ENCODE assay signal across 10 cellular contexts in genomic region chr16:46885960-46886763, GRCh38. TPM values are rescaled to one million over a fixed set of nuclear protein-coding genes. Genes with fewer than 3 reads are reported as not detected.
DNase-seq lines count a peak whose midpoint lies in the region; ATAC-seq and TF ChIP-seq lines count a peak whose summit lies in the region.
"Had no signal": no experiment of that assay in that cellular context is flagged by ENCODE, and none has a peak within 500 bp of the region (broad histone marks: within the 10 kb centered on the region; RNA-seq: fewer than 3 reads in every experiment).

No MANE protein-coding gene starts in this region.

- CTCF ChIA-PET in SK-N-SH (lab: Yijun Ruan, JAX) = interaction anchor here (1.0 to 6.2 kb wide), 6 partner anchors 23 to 213 kb away, joined by 3 to 35 read pairs (median 5); no protein-coding TSS in a partner anchor

- POLR2A ChIA-PET in SK-N-SH (lab: Yijun Ruan, JAX) = interaction anchor here (0.6 to 1.0 kb wide), 3 partner anchors 10 to 239 kb away, joined by 3 read pairs; no protein-coding TSS in a partner anchor

- 69% methylated on average over 12 of the region's 12 CpGs for WGBS in SK-N-SH (ENCODE audit: low lambda C conversion rate)

- H3K4me1 ChIP-seq in SK-N-SH (ENCODE audit: control insufficient read depth in 1 of 2, insufficient read depth in 2 of 2, low read depth in 1 of 2, low read length in 1 of 2) (peaks cover 11 to 36% of the 10 kb centered on the region in 2 experiments; a peak in 2 of 4 replicates), subcutaneous abdominal adipose tissue (ENCODE audit: control insufficient read depth in 5 of 5, insufficient read depth in 5 of 5, low read length in 5 of 5) (peaks cover 0 to 82% (median 68%) of the 10 kb centered on the region in 5 donors)

- ATAC-seq in SK-N-SH treated with all-trans-retinoic acid at 6 μM for 48 hours (no peak), HG03342 (IDR thresholded peaks at IDR 0.05; ENCODE audit: unreplicated experiment) (no peak)

- H3K4me2 ChIP-seq in SK-N-SH = peak overlapping the region; percentile 94

- TF ChIP-seq RAD21 in SK-N-SH (IDR thresholded peaks at IDR 0.05; ENCODE audit: low read length) = no peak

- H3K27ac ChIP-seq in SK-N-SH (ENCODE audit: low read depth in 2 of 2, low read length in 1 of 2) (no peak overlapping the region; a peak in 1 of 4 replicates), subcutaneous abdominal adipose tissue (ENCODE audit: low read depth, low read length) (peak overlapping the region; percentile 94)

- no peaks in the 10 kb centered on the region for H4K20me1 ChIP-seq in SK-N-SH (ENCODE audit: insufficient read depth)

- in situ Hi-C loops in astrocyte of the cerebellum (cut with HindIII; ENCODE audit: low sequenced_read_pairs) = no loop called here

- TF ChIP-seq CTCF in SK-N-SH (IDR thresholded peaks at IDR 0.05) = no peak
- TF ChIP-seq CTCF in astrocyte of the cerebellum (IDR thresholded peaks at IDR 0.05; ENCODE audit: low read depth, low read length, missing control alignments) = no peak

- H3K4me3 ChIP-seq in SK-N-SH (ENCODE audit: low read depth in 2 of 2, low read length in 1 of 2) (peak overlapping the region in 1 of 2 experiments; percentile 84), astrocyte of the cerebellum (ENCODE audit: low read depth, low read length) (peak overlapping the region; percentile 80), subcutaneous abdominal adipose tissue (ENCODE audit: low read depth in 1 of 5, low read length in 5 of 5) (peak overlapping the region in 3 of 5 donors; percentile 28 to 96 (median 51))

- H3K9ac ChIP-seq in SK-N-SH (no peak overlapping the region; the same call in 1 of the 2 replicates), subcutaneous abdominal adipose tissue (ENCODE audit: low read length in 5 of 5) (peak overlapping the region in 4 of 5 donors; percentile 15 to 89 (median 64))

- H3K9me2 ChIP-seq in SK-N-SH = no peaks in the 10 kb centered on the region

- H3K27me3 ChIP-seq in SK-N-SH (ENCODE audit: insufficient read depth) (no peaks in the 10 kb centered on the region), subcutaneous abdominal adipose tissue (ENCODE audit: control insufficient read depth in 5 of 5, insufficient read depth in 4 of 5, low read length in 5 of 5) (no peaks in the 10 kb centered on the region)

- TF ChIP-seq EP300 in SK-N-SH (IDR thresholded peaks at IDR 0.05; ENCODE audit: borderline replicate concordance in 1 of 2, low read depth in 1 of 2, low read length in 1 of 2) = no peak

- no peak overlapping the region for H2AFZ ChIP-seq in SK-N-SH (ENCODE audit: low read depth)

- H3F3A ChIP-seq in SK-N-SH (replicated peaks; ENCODE audit: insufficient read depth) = no peaks in the 10 kb centered on the region

- peaks cover 55% of the 10 kb centered on the region for H3K79me2 ChIP-seq in SK-N-SH (ENCODE audit: insufficient read depth)

- H3K36me3 ChIP-seq in SK-N-SH (replicated peaks in 1 of 2; ENCODE audit: control insufficient read depth in 1 of 2, insufficient read depth in 2 of 2, low read length in 1 of 2) (peaks cover 0 to 3% of the 10 kb centered on the region in 2 experiments), subcutaneous abdominal adipose tissue (ENCODE audit: control insufficient read depth in 5 of 5, insufficient read depth in 5 of 5, low read length in 5 of 5) (no peaks in the 10 kb centered on the region)

- no peaks in the 10 kb centered on the region for H3K9me3 ChIP-seq in SK-N-SH
- H3K9me3 ChIP-seq in subcutaneous abdominal adipose tissue (ENCODE audit: control insufficient read depth in 5 of 5, low read length in 5 of 5) = no peaks in the 10 kb centered on the region

- DNase-seq in SK-N-SH (peak; percentile 41), astrocyte of the cerebellum (ENCODE audit: low read depth) (peak; percentile 24), iris pigment epithelial cell (ENCODE audit: low read depth) (peak; percentile 36), NCI-H1105 (lab: John Stamatoyannopoulos, UW) (no peak)
- no peak for DNase-seq in activated effector memory CD4-positive, alpha-beta T cell treated with Interleukin-2 at 50 U/mL for 16 hours
- DNase-seq: AML-193, NCI-H774 had no signal

TF ChIP-seq in SK-N-SH, 30 proteins besides CTCF, POLR2A, EP300 and RAD21:
- TF ChIP-seq EZH2phosphoT487 (IDR thresholded peaks at IDR 0.05; ENCODE audit: borderline replicate concordance, low read depth) = no peak
- no peak for TF ChIP-seq ELF1 (IDR thresholded peaks at IDR 0.05)
- TF ChIP-seq TCF12 (IDR thresholded peaks at IDR 0.05) = no peak
- no peak for TF ChIP-seq TEAD4 (IDR thresholded peaks at IDR 0.05; ENCODE audit: borderline replicate concordance, insufficient read depth)
- TF ChIP-seq, protein P1, sequence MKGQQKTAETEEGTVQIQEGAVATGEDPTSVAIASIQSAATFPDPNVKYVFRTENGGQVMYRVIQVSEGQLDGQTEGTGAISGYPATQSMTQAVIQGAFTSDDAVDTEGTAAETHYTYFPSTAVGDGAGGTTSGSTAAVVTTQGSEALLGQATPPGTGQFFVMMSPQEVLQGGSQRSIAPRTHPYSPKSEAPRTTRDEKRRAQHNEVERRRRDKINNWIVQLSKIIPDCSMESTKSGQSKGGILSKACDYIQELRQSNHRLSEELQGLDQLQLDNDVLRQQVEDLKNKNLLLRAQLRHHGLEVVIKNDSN (IDR thresholded peaks at IDR 0.05; ENCODE audit: borderline replicate concordance, low read depth) = no peak
- TF ChIP-seq IRF3 (IDR thresholded peaks at IDR 0.05; ENCODE audit: low read depth, low read length) = no peak
- TF ChIP-seq CHD2 (IDR thresholded peaks at IDR 0.05; ENCODE audit: low read length, partially characterized antibody) = no peak
- no peak for TF ChIP-seq FOSL2 (IDR thresholded peaks at IDR 0.05; ENCODE audit: borderline replicate concordance, low read depth)

TF ChIP-seq in SK-N-SH treated with all-trans-retinoic acid at 6 μM for 48 hours, 23 proteins besides CTCF, POLR2A, EP300 and RAD21:
- no peak for TF ChIP-seq ZC3H10 (CRISPR knock-in tag; IDR thresholded peaks at IDR 0.05)
- TF ChIP-seq ISL1 (CRISPR knock-in tag; IDR thresholded peaks at IDR 0.05) = no peak
- TF ChIP-seq ZNF565 (CRISPR knock-in tag; conservative IDR thresholded peaks at IDR 0.05; ENCODE audit: low read depth) = no peak
- no peak for TF ChIP-seq ZNF8 (CRISPR knock-in tag; IDR thresholded peaks at IDR 0.05)
- no peak for TF ChIP-seq CREB5 (CRISPR knock-in tag; IDR thresholded peaks at IDR 0.05; ENCODE audit: low read depth)
- TF ChIP-seq TOX (CRISPR knock-in tag; IDR thresholded peaks at IDR 0.05; ENCODE audit: borderline replicate concordance) = no peak
- TF ChIP-seq ZNF70 (CRISPR knock-in tag; IDR thresholded peaks at IDR 0.05) = no peak
- TF ChIP-seq CSDC2 (CRISPR knock-in tag; IDR thresholded peaks at IDR 0.05) = no peak
- TF ChIP-seq BACH2 (CRISPR knock-in tag; IDR thresholded peaks at IDR 0.05; ENCODE audit: borderline replicate concordance) = no peak

RNA-seq across cellular contexts. Expression of gene GPT2, which starts 2.0 kb away (rescaled TPM):
- 19.9 and 21.9 TPM in 2 replicates for polyA plus RNA-seq in SK-N-SH (2012; rRNA removed)
- 13.2 and 17.3 TPM in 2 replicates for polyA plus RNA-seq in SK-N-SH (2012; cell fraction: cytosol; rRNA removed)
- 27.2 and 28.5 TPM in 2 replicates for polyA plus RNA-seq in SK-N-SH (2012; cell fraction: nucleus; rRNA removed)

RNA-seq across cellular contexts. Expression of gene C16orf87, which starts 55.2 kb away (rescaled TPM):
- polyA plus RNA-seq in SK-N-SH (2012; rRNA removed) = 3.5 TPM in 2 replicates
- 4.9 and 7.4 TPM in 2 replicates for polyA plus RNA-seq in SK-N-SH (2012; cell fraction: cytosol; rRNA removed)
- 1.8 and 2.1 TPM in 2 replicates for polyA plus RNA-seq in SK-N-SH (2012; cell fraction: nucleus; rRNA removed)

Comparison
In these comparisons a context has a peak if more than half of its experiments do, and no peak if none do; other contexts are left out.
1. DNase-seq: peak in SK-N-SH (single experiment), astrocyte of the cerebellum (single experiment) and iris pigment epithelial cell (single experiment); none in NCI-H1105 (single experiment) and activated effector memory CD4-positive, alpha-beta T cell treated with Interleukin-2 at 50 U/mL for 16 hours (single experiment).